Comparison of ENCODE assay signal across 7 cellular contexts in genomic region chr3:9947025-9947995, GRCh38. TPM values are rescaled to one million over a fixed set of nuclear protein-coding genes. Genes with fewer than 3 reads are reported as not detected.
DNase-seq lines count a peak whose midpoint lies in the region; ATAC-seq and TF ChIP-seq lines count a peak whose summit lies in the region.

No MANE protein-coding gene starts in this region.

- no peak for ATAC-seq in GM18907 (IDR thresholded peaks at IDR 0.05; ENCODE audit: unreplicated experiment)

- H3K36me3 ChIP-seq in HUES64 (ENCODE audit: insufficient read depth, low read length): peaks cover 17% of the 10 kb centered on the region; the same call in 1 of the 2 replicates
- H3K36me3 ChIP-seq in right atrium auricular region: peaks cover 9% of the 10 kb centered on the region

- H3K9ac ChIP-seq in HUES64 (ENCODE audit: low read depth, low read length): peak overlapping the region; percentile 67

- H3K9me3 ChIP-seq in HUES64 (ENCODE audit: insufficient read depth, low read depth, low read length) (no peaks in the 10 kb centered on the region), right atrium auricular region (no peaks in the 10 kb centered on the region)

- peak overlapping the region; percentile 66 for H3K4me3 ChIP-seq in HUES64 (ENCODE audit: low read length)
- peak overlapping the region; percentile 45 to 69 for H3K4me3 ChIP-seq in right atrium auricular region

- H3K27ac ChIP-seq in HUES64 (ENCODE audit: low read depth, low read length) (0 out of 2 replicates have a peak overlapping the region, but pooled peaks have one; percentile 13), right atrium auricular region (peak overlapping the region; percentile 88 to 89)

- TF ChIP-seq CTCF in right atrium auricular region (IDR thresholded peaks at IDR 0.05): peak; percentile 41 to 63

- 62% methylated on average over 83 of the region's 86 CpGs for WGBS in HUES64

- peak; percentile 47 for DNase-seq in amniotic epithelial cell (ENCODE audit: low read depth)
- peak; percentile 76 for DNase-seq in right atrium auricular region (ENCODE audit: low spot score)
- DNase-seq in putamen (ENCODE audit: low spot score): peak; percentile 57
- no peak for DNase-seq in stimulated activated CD4-positive, alpha-beta T cell treated with anti-CD3 and anti-CD28 coated beads, Interleukin-1b, Interleukin-23, amount 100 ng/mL, for 48 hours
- no peak for DNase-seq in stimulated activated naive CD4-positive, alpha-beta T cell treated with Interleukin-2 at 50 U/mL for 16 hours (lab: John Stamatoyannopoulos, UW)

- H3K4me1 ChIP-seq in HUES64 (ENCODE audit: insufficient read depth, low read length) (no peaks in the 10 kb centered on the region), right atrium auricular region (peaks cover 0 to 33% of the 10 kb centered on the region in 2 donors)

- H3K27me3 ChIP-seq in HUES64 (ENCODE audit: insufficient read depth, low read length): no peaks in the 10 kb centered on the region
- no peaks in the 10 kb centered on the region for H3K27me3 ChIP-seq in right atrium auricular region

RNA-seq across cellular contexts. Expression of gene PRRT3, which starts 4.9 kb away (rescaled TPM):
- 6.4 TPM for polyA plus RNA-seq in HUES64 (2013, experiment 1 of 2)
- 7.5 TPM for polyA plus RNA-seq in HUES64 (2013, experiment 2 of 2)
- total RNA-seq in right atrium auricular region: 1 to 10 TPM; 1.4 to 1.9 TPM

RNA-seq across cellular contexts. Expression of gene CRELD1, which starts 13.7 kb away (rescaled TPM):
- polyA plus RNA-seq in HUES64 (2013, experiment 1 of 2): 7.8 TPM
- 9.8 TPM for polyA plus RNA-seq in HUES64 (2013, experiment 2 of 2)
- 10 to 100 TPM; 63.9 to 79.0 TPM for total RNA-seq in right atrium auricular region

RNA-seq across cellular contexts. Expression of gene IL17RC, which starts 30.4 kb away (rescaled TPM):
- polyA plus RNA-seq in HUES64 (2013, experiment 1 of 2): 5.5 TPM
- polyA plus RNA-seq in HUES64 (2013, experiment 2 of 2): 6.8 TPM
- total RNA-seq in right atrium auricular region: 10 to 100 TPM; 32.5 to 49.1 TPM

RNA-seq across cellular contexts. Expression of gene EMC3, which starts 39.3 kb away (rescaled TPM):
- 48.2 TPM for polyA plus RNA-seq in HUES64 (2013, experiment 1 of 2)
- 46.2 TPM for polyA plus RNA-seq in HUES64 (2013, experiment 2 of 2)
- 100 to 1,000 TPM in 1 of 2 donors, 10 to 100 TPM in 1; 69.8 to 111 TPM for total RNA-seq in right atrium auricular region

RNA-seq across cellular contexts. Expression of gene IL17RE, which starts 44.7 kb away (rescaled TPM):
- polyA plus RNA-seq in HUES64 (2013, experiment 1 of 2): 0.75 TPM
- 1.1 TPM for polyA plus RNA-seq in HUES64 (2013, experiment 2 of 2)
- 1 to 10 TPM in 1 of 2 donors, under 1 TPM in 1; 0.89 to 2.6 TPM for total RNA-seq in right atrium auricular region

Comparison
In these comparisons a context has a peak if more than half of its experiments do, and no peak if none do; other contexts are left out.
1. DNase-seq: peak in amniotic epithelial cell (single experiment), right atrium auricular region (single experiment) and putamen (single experiment); none in stimulated activated CD4-positive, alpha-beta T cell treated with anti-CD3 and anti-CD28 coated beads, Interleukin-1b, Interleukin-23, amount 100 ng/mL, for 48 hours (single experiment) and stimulated activated naive CD4-positive, alpha-beta T cell treated with Interleukin-2 at 50 U/mL for 16 hours (single experiment).